7 cellular contexts compared by ENCODE assay signal in genomic region chr11:10540915-10541591, GRCh38. TPM values are rescaled to one million over a fixed set of nuclear protein-coding genes. Genes with fewer than 3 reads are reported as not detected.
A peak's percentile ranks its signal among the peaks of the same experiment; 100 is the strongest.
DNase-seq lines count a peak whose midpoint lies in the region; ATAC-seq and TF ChIP-seq lines count a peak whose summit lies in the region.

TSS of gene RNF141 (minus strand) at chr11:10541187. CDS start at chr11:10534158, 7,029 bp downstream.

- TF ChIP-seq CTCF in astrocyte of the spinal cord (IDR thresholded peaks at IDR 0.05; ENCODE audit: low read depth, low read length): peak; percentile 85

- H3K4me3 ChIP-seq in astrocyte of the spinal cord (ENCODE audit: low read depth, low read length): peak within 1 kb of the TSS; percentile 76

- intact Hi-C loops in sciatic nerve (cut with DNase I): no loop called here

- DNase-seq in NCI-H187 treated with DMSO at 0.1 percent for 48 hours (lab: John Stamatoyannopoulos, UW) (peak; percentile 88), T1000 (lab: John Stamatoyannopoulos, UW) (peak; percentile 85), astrocyte of the spinal cord (ENCODE audit: low read depth, low spot score) (peak; percentile 93), hypothalamus (lab: John Stamatoyannopoulos, UW) (peak; percentile 49 to 98 (median 90)), sciatic nerve (ENCODE audit: low spot score) (peak; percentile 98)

- in situ Hi-C loops in astrocyte of the spinal cord (cut with HindIII; ENCODE audit: low sequenced_read_pairs): no loop called here

- peak; percentile 95 for TF ChIP-seq POLR2A in GM18505 (IDR thresholded peaks at IDR 0.05; ENCODE audit: borderline replicate concordance, extremely low read depth, insufficient read depth, insufficient read length)

- ATAC-seq in GM18505 (IDR thresholded peaks at IDR 0.05; ENCODE audit: unreplicated experiment) (peak; percentile 97), HG02970 (IDR thresholded peaks at IDR 0.05; ENCODE audit: low FRiP score, unreplicated experiment) (peak; percentile 98), sciatic nerve (peak; percentile 99)

RNA-seq across cellular contexts. Expression of gene RNF141, which starts in this region (rescaled TPM):
- total RNA-seq in sciatic nerve: 84.7 TPM

Comparison
In these comparisons a context has a peak if more than half of its experiments do, and no peak if none do; other contexts are left out.
1. Peak in every context shown above with its lines: DNase-seq, ATAC-seq and H3K4me3 ChIP-seq.